2 cellular contexts compared by ENCODE assay signal in the genomic region with DNA sequence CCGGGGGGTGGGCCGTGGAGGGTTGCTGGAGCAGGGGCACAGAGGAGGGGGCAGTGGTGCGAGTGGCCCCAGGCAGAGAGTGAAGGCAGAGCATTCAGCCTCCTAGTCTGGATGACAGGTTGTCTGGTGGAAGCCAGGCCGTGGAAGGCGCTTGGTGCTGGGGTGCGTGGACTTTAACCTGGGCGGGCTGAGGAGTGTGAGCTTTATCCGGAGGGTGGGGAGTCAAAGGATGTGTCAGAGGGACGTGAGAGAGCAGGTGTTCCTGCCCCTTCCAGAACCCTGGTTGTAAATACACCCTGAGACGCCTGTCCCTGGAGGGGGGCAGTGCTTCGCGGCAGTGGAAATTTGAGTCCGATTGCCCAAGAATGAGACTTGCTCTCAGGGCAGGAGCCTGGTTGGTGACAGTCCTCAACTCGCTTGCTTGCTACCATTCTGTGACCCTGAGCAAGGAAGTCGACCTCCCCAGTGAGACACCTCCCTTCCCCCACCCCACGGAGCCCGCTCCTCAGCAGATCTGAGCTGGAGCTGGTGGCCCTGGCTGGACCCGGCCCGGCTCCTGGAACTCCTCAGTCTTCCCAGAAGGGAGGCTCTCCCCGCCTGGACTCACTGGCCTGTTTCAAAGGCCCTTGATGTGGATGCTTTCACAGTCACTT.
TF ChIP-seq lines count a peak whose summit lies in the region.

No MANE protein-coding gene starts in this region.

TF ChIP-seq in WTC11, 78 proteins besides CTCF, POLR2A, EP300 and RAD21:
- no peak for TF ChIP-seq ZNF416 (CRISPR knock-in tag; IDR thresholded peaks at IDR 0.05)
- no peak for TF ChIP-seq GABPB1 (CRISPR knock-in tag; IDR thresholded peaks at IDR 0.05)
- no peak for TF ChIP-seq NR3C1 (CRISPR knock-in tag; conservative IDR thresholded peaks at IDR 0.05; ENCODE audit: low read depth)

TF ChIP-seq in liver, 16 proteins besides CTCF, POLR2A, EP300 and RAD21:
- TF ChIP-seq, protein P1, sequence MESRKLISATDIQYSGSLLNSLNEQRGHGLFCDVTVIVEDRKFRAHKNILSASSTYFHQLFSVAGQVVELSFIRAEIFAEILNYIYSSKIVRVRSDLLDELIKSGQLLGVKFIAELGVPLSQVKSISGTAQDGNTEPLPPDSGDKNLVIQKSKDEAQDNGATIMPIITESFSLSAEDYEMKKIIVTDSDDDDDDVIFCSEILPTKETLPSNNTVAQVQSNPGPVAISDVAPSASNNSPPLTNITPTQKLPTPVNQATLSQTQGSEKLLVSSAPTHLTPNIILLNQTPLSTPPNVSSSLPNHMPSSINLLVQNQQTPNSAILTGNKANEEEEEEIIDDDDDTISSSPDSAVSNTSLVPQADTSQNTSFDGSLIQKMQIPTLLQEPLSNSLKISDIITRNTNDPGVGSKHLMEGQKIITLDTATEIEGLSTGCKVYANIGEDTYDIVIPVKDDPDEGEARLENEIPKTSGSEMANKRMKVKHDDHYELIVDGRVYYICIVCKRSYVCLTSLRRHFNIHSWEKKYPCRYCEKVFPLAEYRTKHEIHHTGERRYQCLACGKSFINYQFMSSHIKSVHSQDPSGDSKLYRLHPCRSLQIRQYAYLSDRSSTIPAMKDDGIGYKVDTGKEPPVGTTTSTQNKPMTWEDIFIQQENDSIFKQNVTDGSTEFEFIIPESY (IDR thresholded peaks at IDR 0.05) = no peak
- no peak for TF ChIP-seq GABPA (IDR thresholded peaks at IDR 0.05 in 1 of 2, conservative IDR thresholded peaks at IDR 0.05 in 1 of 2)
- TF ChIP-seq, protein P2, sequence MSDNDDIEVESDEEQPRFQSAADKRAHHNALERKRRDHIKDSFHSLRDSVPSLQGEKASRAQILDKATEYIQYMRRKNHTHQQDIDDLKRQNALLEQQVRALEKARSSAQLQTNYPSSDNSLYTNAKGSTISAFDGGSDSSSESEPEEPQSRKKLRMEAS (IDR thresholded peaks at IDR 0.05) = no peak
- TF ChIP-seq RXRA (IDR thresholded peaks at IDR 0.05) = no peak
- no peak for TF ChIP-seq NR2F2 (IDR thresholded peaks at IDR 0.05)
- TF ChIP-seq JUND (IDR thresholded peaks at IDR 0.05) = no peak
- no peak for TF ChIP-seq YY1 (IDR thresholded peaks at IDR 0.05)
- TF ChIP-seq, protein P3, sequence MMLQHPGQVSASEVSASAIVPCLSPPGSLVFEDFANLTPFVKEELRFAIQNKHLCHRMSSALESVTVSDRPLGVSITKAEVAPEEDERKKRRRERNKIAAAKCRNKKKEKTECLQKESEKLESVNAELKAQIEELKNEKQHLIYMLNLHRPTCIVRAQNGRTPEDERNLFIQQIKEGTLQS (IDR thresholded peaks at IDR 0.05) = no peak
- peak; percentile 40 for TF ChIP-seq HNF4G (IDR thresholded peaks at IDR 0.05)
- no peak for TF ChIP-seq FOXA1 (IDR thresholded peaks at IDR 0.05)
- no peak for TF ChIP-seq EGR1 (IDR thresholded peaks at IDR 0.05; ENCODE audit: low read depth in 2 of 2)
- no peak for TF ChIP-seq TAF1 (conservative IDR thresholded peaks at IDR 0.05)
- TF ChIP-seq FOXA2 (IDR thresholded peaks at IDR 0.05) = no peak
- TF ChIP-seq SP1 (IDR thresholded peaks at IDR 0.05) = peak; percentile 40
- TF ChIP-seq HNF4A (conservative IDR thresholded peaks at IDR 0.05) = peak; percentile 76 to 77
- TF ChIP-seq, protein P4, sequence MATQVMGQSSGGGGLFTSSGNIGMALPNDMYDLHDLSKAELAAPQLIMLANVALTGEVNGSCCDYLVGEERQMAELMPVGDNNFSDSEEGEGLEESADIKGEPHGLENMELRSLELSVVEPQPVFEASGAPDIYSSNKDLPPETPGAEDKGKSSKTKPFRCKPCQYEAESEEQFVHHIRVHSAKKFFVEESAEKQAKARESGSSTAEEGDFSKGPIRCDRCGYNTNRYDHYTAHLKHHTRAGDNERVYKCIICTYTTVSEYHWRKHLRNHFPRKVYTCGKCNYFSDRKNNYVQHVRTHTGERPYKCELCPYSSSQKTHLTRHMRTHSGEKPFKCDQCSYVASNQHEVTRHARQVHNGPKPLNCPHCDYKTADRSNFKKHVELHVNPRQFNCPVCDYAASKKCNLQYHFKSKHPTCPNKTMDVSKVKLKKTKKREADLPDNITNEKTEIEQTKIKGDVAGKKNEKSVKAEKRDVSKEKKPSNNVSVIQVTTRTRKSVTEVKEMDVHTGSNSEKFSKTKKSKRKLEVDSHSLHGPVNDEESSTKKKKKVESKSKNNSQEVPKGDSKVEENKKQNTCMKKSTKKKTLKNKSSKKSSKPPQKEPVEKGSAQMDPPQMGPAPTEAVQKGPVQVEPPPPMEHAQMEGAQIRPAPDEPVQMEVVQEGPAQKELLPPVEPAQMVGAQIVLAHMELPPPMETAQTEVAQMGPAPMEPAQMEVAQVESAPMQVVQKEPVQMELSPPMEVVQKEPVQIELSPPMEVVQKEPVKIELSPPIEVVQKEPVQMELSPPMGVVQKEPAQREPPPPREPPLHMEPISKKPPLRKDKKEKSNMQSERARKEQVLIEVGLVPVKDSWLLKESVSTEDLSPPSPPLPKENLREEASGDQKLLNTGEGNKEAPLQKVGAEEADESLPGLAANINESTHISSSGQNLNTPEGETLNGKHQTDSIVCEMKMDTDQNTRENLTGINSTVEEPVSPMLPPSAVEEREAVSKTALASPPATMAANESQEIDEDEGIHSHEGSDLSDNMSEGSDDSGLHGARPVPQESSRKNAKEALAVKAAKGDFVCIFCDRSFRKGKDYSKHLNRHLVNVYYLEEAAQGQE (IDR thresholded peaks at IDR 0.05) = no peak
